Comparison of ENCODE assay signal across 8 cellular contexts in the genomic region with DNA sequence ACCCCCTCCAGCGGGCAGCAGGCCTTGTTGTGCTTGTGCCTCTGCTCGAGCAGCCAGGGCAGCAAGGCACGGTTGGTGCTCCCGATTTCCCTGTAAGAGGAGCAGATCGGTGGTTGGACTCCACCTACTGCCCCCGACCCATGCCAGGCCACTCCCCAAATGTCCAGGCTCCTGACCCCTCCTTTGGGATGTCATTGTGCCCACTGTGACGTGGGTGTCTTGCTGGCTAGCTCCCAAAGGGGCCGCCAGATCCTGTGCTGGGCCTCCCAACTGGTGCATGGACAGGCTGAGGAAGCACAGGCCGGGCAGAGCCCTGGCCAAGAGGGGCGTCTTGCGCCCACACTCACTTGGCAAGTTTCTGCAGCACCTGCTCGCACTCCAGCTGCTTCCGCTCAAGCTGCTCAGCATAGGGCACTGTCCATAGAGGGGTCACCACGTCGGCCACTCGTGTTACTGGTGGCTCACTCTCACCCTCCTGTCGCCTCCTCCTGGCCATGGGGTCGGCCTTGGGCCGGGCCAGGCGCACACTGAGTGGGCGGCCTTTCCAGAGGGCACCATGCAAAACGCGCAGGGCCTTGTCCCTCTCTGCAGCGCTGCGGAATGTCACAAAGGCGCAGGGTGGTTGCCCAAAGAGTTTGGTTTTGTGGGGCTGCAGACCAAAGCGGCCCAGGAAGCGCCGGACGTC. TPM values are rescaled to one million over a fixed set of nuclear protein-coding genes. Genes with fewer than 3 reads are reported as not detected.
DNase-seq lines count a peak whose midpoint lies in the region; ATAC-seq and TF ChIP-seq lines count a peak whose summit lies in the region.

Gene RANBP1 (plus strand): TSS at position 414 of the 685 bp plus-strand sequence. CDS start 81 bp downstream, at position 495.

- TF ChIP-seq POLR2A in upper lobe of left lung (IDR thresholded peaks at IDR 0.05): no peak

- H3K27ac Mint-ChIP-seq in activated naive CD4-positive, alpha-beta T cell treated with anti-CD3 and anti-CD28 coated beads, Interleukin-2, amount 10 ng/mL, durations not matched to agents 7 days and 5 days: peak within 1 kb of the TSS; percentile 96
- H3K27ac Mint-ChIP-seq in chondrocyte (ENCODE audit: unreplicated experiment) (peak within 1 kb of the TSS; percentile 96), memory B cell (peak within 1 kb of the TSS; percentile 95)

- no peaks in the 10 kb centered on the region for H3K9me3 Mint-ChIP-seq in activated naive CD4-positive, alpha-beta T cell treated with anti-CD3 and anti-CD28 coated beads, Interleukin-2, amount 10 ng/mL, durations not matched to agents 7 days and 5 days
- H3K9me3 Mint-ChIP-seq in chondrocyte (ENCODE audit: low read depth) (no peaks in the 10 kb centered on the region), memory B cell (no peaks in the 10 kb centered on the region)

- TF ChIP-seq EP300 in upper lobe of left lung (IDR thresholded peaks at IDR 0.05): no peak

- no peak for DNase-seq in activated naive CD4-positive, alpha-beta T cell treated with anti-CD3 and anti-CD28 coated beads, Interleukin-2, amount 10 ng/mL, durations not matched to agents 7 days and 5 days
- no peak for DNase-seq in activated naive CD4-positive, alpha-beta T cell treated with Interleukin-2 at 50 U/mL for 16 hours
- DNase-seq in chondrocyte (ENCODE audit: low spot score) (peak; percentile 82), memory B cell (ENCODE audit: low spot score in 2 of 2) (no peak), upper lobe of left lung (peak in 1 of 2 donors; percentile 41), ecto neural progenitor cell (ENCODE audit: low spot score) (no peak), cerebellar nuclear complex (lab: John Stamatoyannopoulos, UW) (no peak)

- H3K9me3 ChIP-seq in upper lobe of left lung: no peaks in the 10 kb centered on the region

- H3K4me1 Mint-ChIP-seq in activated naive CD4-positive, alpha-beta T cell treated with anti-CD3 and anti-CD28 coated beads, Interleukin-2, amount 10 ng/mL, durations not matched to agents 7 days and 5 days: peaks cover 53% of the 10 kb centered on the region
- H3K4me1 Mint-ChIP-seq in chondrocyte (ENCODE audit: low read depth) (peaks cover 30% of the 10 kb centered on the region), memory B cell (peaks cover 20% of the 10 kb centered on the region)

- whole genome bisulfite sequencing in upper lobe of left lung, 2 donors: 71 to 81% methylated on average over 8 to 30 of the region's 30 CpGs

- peaks cover 24 to 36% (median 34%) of the 10 kb centered on the region in 4 donors for H3K4me1 ChIP-seq in upper lobe of left lung

- ATAC-seq in memory B cell (ENCODE audit: low read depth): no peak
- no peak for ATAC-seq in upper lobe of left lung (ENCODE audit: low FRiP score in 2 of 2)
- no peak for ATAC-seq in GM21381 (IDR thresholded peaks at IDR 0.05; ENCODE audit: unreplicated experiment)

- CTCF ChIA-PET in activated naive CD4-positive, alpha-beta T cell treated with anti-CD3 and anti-CD28 coated beads, Interleukin-2, amount 10 ng/mL, durations not matched to agents 7 days and 5 days (lab: Charles Lee): no interaction called here

- H3K36me3 Mint-ChIP-seq in activated naive CD4-positive, alpha-beta T cell treated with anti-CD3 and anti-CD28 coated beads, Interleukin-2, amount 10 ng/mL, durations not matched to agents 7 days and 5 days: peaks cover 37% of the 10 kb centered on the region
- H3K36me3 Mint-ChIP-seq in chondrocyte (ENCODE audit: low read depth) (peaks cover 16% of the 10 kb centered on the region), memory B cell (peaks cover 7% of the 10 kb centered on the region)

- peak within 1 kb of the TSS; percentile 58 to 98 (median 90) for H3K4me3 ChIP-seq in upper lobe of left lung

- peak within 1 kb of the TSS; percentile 84 to 91 (median 87) for H3K27ac ChIP-seq in upper lobe of left lung

- TF ChIP-seq CTCF in chondrocyte (IDR thresholded peaks at IDR 0.05) (no peak), upper lobe of left lung (IDR thresholded peaks at IDR 0.05) (no peak)

- H3K4me3 Mint-ChIP-seq in activated naive CD4-positive, alpha-beta T cell treated with anti-CD3 and anti-CD28 coated beads, Interleukin-2, amount 10 ng/mL, durations not matched to agents 7 days and 5 days: peak within 1 kb of the TSS; percentile 90
- peak within 1 kb of the TSS; percentile 86 for H3K4me3 Mint-ChIP-seq in chondrocyte (ENCODE audit: unreplicated experiment)
- peak within 1 kb of the TSS; percentile 95 for H3K4me3 Mint-ChIP-seq in memory B cell

- H3K27me3 Mint-ChIP-seq in activated naive CD4-positive, alpha-beta T cell treated with anti-CD3 and anti-CD28 coated beads, Interleukin-2, amount 10 ng/mL, durations not matched to agents 7 days and 5 days: no peaks in the 10 kb centered on the region
- H3K27me3 Mint-ChIP-seq in chondrocyte (ENCODE audit: low read depth) (no peaks in the 10 kb centered on the region), memory B cell (no peaks in the 10 kb centered on the region)

- H3K36me3 ChIP-seq in upper lobe of left lung: peaks cover 9 to 70% (median 45%) of the 10 kb centered on the region in 4 donors

- no peaks in the 10 kb centered on the region for H3K27me3 ChIP-seq in upper lobe of left lung

RNA-seq across cellular contexts. Expression of gene RANBP1, which starts in this region (rescaled TPM):
- total RNA-seq in chondrocyte: 79.5 to 122 TPM (median 82.1 TPM) in 3 replicates
- total RNA-seq in upper lobe of left lung: 100 to 1,000 TPM in 2 of 6 donors, 10 to 100 TPM in 4; 55.3 to 154 (median 87.8) TPM
